ENCODE assay signal across 13 cellular contexts in the genomic region with DNA sequence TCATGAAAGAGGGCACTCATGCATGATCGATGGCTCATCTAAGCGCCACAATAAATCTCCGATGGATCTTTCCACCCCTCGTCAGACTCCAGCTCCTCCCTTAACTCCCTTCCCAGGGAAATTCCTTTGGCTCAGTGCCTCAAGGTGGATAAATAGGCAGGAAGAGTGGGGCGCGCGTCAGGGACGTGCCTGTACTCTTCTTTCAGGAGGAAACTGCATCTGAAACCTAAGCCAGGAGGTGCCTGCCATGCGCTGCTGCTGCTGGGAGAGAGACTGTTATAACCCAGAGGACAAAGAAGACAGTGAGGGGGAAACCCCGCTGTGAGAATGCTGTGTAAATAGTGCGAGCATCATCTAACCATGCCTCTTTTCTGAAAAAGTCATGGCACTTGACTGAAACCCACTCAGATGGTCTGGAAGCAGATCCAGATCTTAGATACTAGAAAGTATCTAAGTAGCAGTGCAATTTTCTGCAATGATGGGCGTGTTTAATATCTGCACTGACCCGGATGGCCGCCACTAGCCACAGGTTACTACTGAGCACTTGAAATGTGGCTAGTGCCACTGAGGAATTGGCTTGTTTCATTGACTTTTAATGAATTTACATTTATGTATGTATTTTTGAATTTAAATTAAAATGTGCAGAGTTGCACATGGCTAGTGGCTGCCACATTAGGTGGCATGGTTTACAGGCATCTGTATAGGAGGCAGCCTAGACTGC.
DNase-seq lines count a peak whose midpoint lies in the region; ATAC-seq, FAIRE-seq and TF ChIP-seq lines count a peak whose summit lies in the region.
"Had no signal": no experiment of that assay in that cellular context is flagged by ENCODE, and none has a peak within 500 bp of the region (broad histone marks: within the 10 kb centered on the region; RNA-seq: fewer than 3 reads in every experiment).

No MANE protein-coding gene starts in this region.

- no peak overlapping the region for H4K5ac ChIP-seq in H1 (ENCODE audit: insufficient read length, low read depth, low read length)

- no peak overlapping the region for H2AK5ac ChIP-seq in H1 (ENCODE audit: low read depth, low read length)

- peak overlapping the region; percentile 4; the same call in 1 of the 2 replicates for H4K8ac ChIP-seq in H1 (ENCODE audit: extremely low read depth, insufficient read depth, low read length)

- peaks cover 20% of the 10 kb centered on the region for H3K4me1 Mint-ChIP-seq in neural progenitor cell
- H3K4me1 Mint-ChIP-seq in activated CD4-positive, alpha-beta T cell treated with anti-CD3 and anti-CD28 coated beads for 36 hours: no peaks in the 10 kb centered on the region

- H3K23me2 ChIP-seq in H1 (ENCODE audit: low read depth, low read length): no peaks in the 10 kb centered on the region

- no peak overlapping the region for H2BK15ac ChIP-seq in H1 (ENCODE audit: low read length)

- H3K18ac ChIP-seq in H1 (ENCODE audit: extremely low read depth, low read length): no peak overlapping the region

- peak overlapping the region; percentile 17 for H3K4me3 ChIP-seq in HEK293 (ENCODE audit: low read depth, low read length)
- no peak overlapping the region for H3K4me3 ChIP-seq in H1 (ENCODE audit: extremely low read depth in 1 of 4, insufficient read depth in 2 of 4, low read depth in 3 of 4, low read length in 4 of 4)
- H3K4me3 ChIP-seq in neural progenitor cell: peak overlapping the region; percentile 23
- no peak overlapping the region for H3K4me3 ChIP-seq in osteoblast (ENCODE audit: insufficient read depth, low read length)

- H2BK12ac ChIP-seq in H1 (ENCODE audit: low read depth, low read length): peak overlapping the region; percentile 52; the same call in 1 of the 2 replicates

- TF ChIP-seq CTCF in HEK293 (tag by site-specific recombination; IDR thresholded peaks at IDR 0.05): no peak
- TF ChIP-seq CTCF in H1 (IDR thresholded peaks at IDR 0.05; ENCODE audit: control extremely low read depth in 1 of 3, insufficient read depth in 1 of 3, low read depth in 1 of 3, low read length in 3 of 3): no peak
- no peak for TF ChIP-seq CTCF in neural progenitor cell (IDR thresholded peaks at IDR 0.05)
- no peak for TF ChIP-seq CTCF in osteoblast (IDR thresholded peaks at IDR 0.05; ENCODE audit: extremely low read depth, low read depth, low read length)

- no peak overlapping the region for H3K4me2 ChIP-seq in H1 (ENCODE audit: insufficient read depth in 1 of 2, low read depth in 2 of 2, low read length in 2 of 2)
- peak overlapping the region; percentile 42 for H3K4me2 ChIP-seq in neural progenitor cell
- no peak overlapping the region for H3K4me2 ChIP-seq in osteoblast (ENCODE audit: insufficient read depth, low read length)

- H2BK5ac ChIP-seq in H1 (ENCODE audit: low read depth, low read length): no peak overlapping the region

- intact Hi-C loops in activated CD4-positive, alpha-beta T cell treated with anti-CD3 and anti-CD28 coated beads for 36 hours (cut with DNase I, micrococcal nuclease): no loop called here

- TF ChIP-seq POLR2A in H1 (IDR thresholded peaks at IDR 0.05; ENCODE audit: control extremely low read depth in 1 of 2, low read depth in 2 of 2, low read length in 2 of 2): no peak

- H3K4me1 ChIP-seq in HEK293 (ENCODE audit: control insufficient read depth, insufficient read depth, low read length) (peaks cover 4% of the 10 kb centered on the region), H1 (replicated peaks in 1 of 4; ENCODE audit: control insufficient read depth in 3 of 4, insufficient read depth in 4 of 4, low read length in 3 of 4) (peaks cover 0 to 5% (median 3%) of the 10 kb centered on the region in 4 experiments; a peak in 2 of 7 replicates), neural progenitor cell (peaks cover 14% of the 10 kb centered on the region), osteoblast (ENCODE audit: insufficient read depth, low read length) (peaks cover 4% of the 10 kb centered on the region)

- WGBS in H1 (ENCODE audit: extremely low coverage in 1 of 2, insufficient coverage in 1 of 2, insufficient read length in 1 of 2, insufficient replicate concordance in 2 of 2, low coverage in 1 of 2, low lambda C conversion rate in 2 of 2, missing lambda C conversion rate in 1 of 2), 2 experiments: 79% methylated on average over 14 of the region's 14 CpGs; no CpG with 5 or more reads in 1 of the 2 experiments

- H3K27me3 Mint-ChIP-seq in neural progenitor cell (ENCODE audit: insufficient read depth, low read depth): peaks cover 5% of the 10 kb centered on the region
- no peaks in the 10 kb centered on the region for H3K27me3 Mint-ChIP-seq in activated CD4-positive, alpha-beta T cell treated with anti-CD3 and anti-CD28 coated beads for 36 hours

- H4K20me1 ChIP-seq in H1 (replicated peaks in 1 of 2; ENCODE audit: control insufficient read depth in 1 of 2, insufficient read depth in 2 of 2, low read length in 2 of 2): no peaks in the 10 kb centered on the region
- no peaks in the 10 kb centered on the region for H4K20me1 ChIP-seq in neural progenitor cell (ENCODE audit: low read depth)
- no peaks in the 10 kb centered on the region for H4K20me1 ChIP-seq in osteoblast (ENCODE audit: insufficient read depth, low read length)

- no peak overlapping the region for H3K27ac ChIP-seq in HEK293 (ENCODE audit: extremely low read depth, low read depth, low read length)
- H3K27ac ChIP-seq in H1 (ENCODE audit: low read depth, low read length): no peak overlapping the region
- H3K27ac ChIP-seq in neural progenitor cell: peak overlapping the region; percentile 2
- H3K27ac ChIP-seq in osteoblast (ENCODE audit: low read depth, low read length): no peak overlapping the region

- H2BK20ac ChIP-seq in H1 (ENCODE audit: low read length): peak overlapping the region; percentile 13; the same call in 1 of the 2 replicates

- H2AFZ ChIP-seq in H1 (ENCODE audit: low read length) (peak overlapping the region; percentile 28; the same call in 1 of the 2 replicates), neural progenitor cell (replicated peaks) (peak overlapping the region; percentile 61), osteoblast (ENCODE audit: low read length) (no peak overlapping the region)

- ATAC-seq in GM18511 (IDR thresholded peaks at IDR 0.05; ENCODE audit: unreplicated experiment): no peak
- ATAC-seq in activated CD4-positive, alpha-beta T cell treated with anti-CD3 and anti-CD28 coated beads for 36 hours: no peak
- ATAC-seq: HepG2 had no signal

- no peak overlapping the region for H3K14ac ChIP-seq in H1 (ENCODE audit: insufficient read length)

- no peak overlapping the region for H4K91ac ChIP-seq in H1 (replicated peaks; ENCODE audit: insufficient read length, low read length)

- no peak overlapping the region for H3K23ac ChIP-seq in H1 (ENCODE audit: insufficient read length)

- H3K79me1 ChIP-seq in H1 (ENCODE audit: low read depth, low read length): no peaks in the 10 kb centered on the region

- no peaks in the 10 kb centered on the region for H3K27me3 ChIP-seq in H1 (replicated peaks in 1 of 4; ENCODE audit: control insufficient read depth in 3 of 4, extremely low read depth in 1 of 4, insufficient read depth in 3 of 4, low read length in 3 of 4)
- H3K27me3 ChIP-seq in neural progenitor cell: no peaks in the 10 kb centered on the region
- no peaks in the 10 kb centered on the region for H3K27me3 ChIP-seq in osteoblast (ENCODE audit: insufficient read depth, low read length)

- no peaks in the 10 kb centered on the region for H3K36me3 Mint-ChIP-seq in neural progenitor cell
- H3K36me3 Mint-ChIP-seq in activated CD4-positive, alpha-beta T cell treated with anti-CD3 and anti-CD28 coated beads for 36 hours (ENCODE audit: low read depth): no peaks in the 10 kb centered on the region
- H3K36me3 Mint-ChIP-seq: CD14-positive monocyte had no signal

- H3K56ac ChIP-seq in H1 (replicated peaks; ENCODE audit: insufficient read length, low read depth, low read length): no peak overlapping the region

- no peak for FAIRE-seq in H1 (lab: Jason Lieb, UNC)
- FAIRE-seq: HepG2 had no signal

- TF ChIP-seq RAD21 in H1 (IDR thresholded peaks at IDR 0.05 in 1 of 2, conservative IDR thresholded peaks at IDR 0.05 in 1 of 2; ENCODE audit: low read depth in 2 of 2, low read length in 2 of 2): no peak

- CTCF ChIA-PET in HEK293 (lab: Yijun Ruan, JAX): interaction anchor here (1.7 kb wide), 1 partner anchor 35 kb away, joined by 7 read pairs; no protein-coding TSS in a partner anchor
- CTCF ChIA-PET in H1 (lab: Charles Lee; ENCODE audit: partially characterized antibody): interaction anchor here (1.0 to 2.5 kb wide), 4 partner anchors 35 to 94 kb away, joined by 3 to 9 read pairs (median 4); no protein-coding TSS in a partner anchor
- CTCF ChIA-PET in activated CD4-positive, alpha-beta T cell treated with anti-CD3 and anti-CD28 coated beads for 36 hours (lab: Charles Lee): interaction anchor here (0.6 kb wide), 1 partner anchor 251 kb away, joined by 3 read pairs; no protein-coding TSS in a partner anchor

- H3K9me3 Mint-ChIP-seq in neural progenitor cell: peaks cover 3% of the 10 kb centered on the region
- no peaks in the 10 kb centered on the region for H3K9me3 Mint-ChIP-seq in activated CD4-positive, alpha-beta T cell treated with anti-CD3 and anti-CD28 coated beads for 36 hours (ENCODE audit: low read depth)
- H3K9me3 Mint-ChIP-seq: CD14-positive monocyte had no signal

- H3K9me3 ChIP-seq in HEK293 (ENCODE audit: control insufficient read depth, insufficient read depth, low read depth, low read length) (no peaks in the 10 kb centered on the region), H1 (ENCODE audit: insufficient read depth in 2 of 2, low read depth in 1 of 2, low read length in 1 of 2) (no peaks in the 10 kb centered on the region), neural progenitor cell (ENCODE audit: low read depth) (no peaks in the 10 kb centered on the region), osteoblast (ENCODE audit: low read depth, low read length) (no peaks in the 10 kb centered on the region)

- peak overlapping the region; percentile 99 for H3K27ac Mint-ChIP-seq in neural progenitor cell
- no peak overlapping the region for H3K27ac Mint-ChIP-seq in activated CD4-positive, alpha-beta T cell treated with anti-CD3 and anti-CD28 coated beads for 36 hours

- H3K79me2 ChIP-seq in H1 (ENCODE audit: control insufficient read depth in 1 of 2, insufficient read depth in 2 of 2, low read length in 2 of 2): no peaks in the 10 kb centered on the region
- no peaks in the 10 kb centered on the region for H3K79me2 ChIP-seq in neural progenitor cell (ENCODE audit: low read depth)
- H3K79me2 ChIP-seq in osteoblast (ENCODE audit: insufficient read depth, low read length): no peaks in the 10 kb centered on the region

- peaks cover 6% of the 10 kb centered on the region for H3F3A ChIP-seq in neural progenitor cell (ENCODE audit: low read depth)

- H3K9ac ChIP-seq in H1 (replicated peaks in 1 of 4; ENCODE audit: extremely low read depth in 1 of 4, low read depth in 3 of 4, low read length in 3 of 4): no peak overlapping the region
- no peak overlapping the region for H3K9ac ChIP-seq in neural progenitor cell

- POLR2A ChIA-PET in HEK293 (lab: Yijun Ruan, JAX): interaction anchor here (0.8 kb wide), 1 partner anchor 17 kb away, joined by 3 read pairs; no protein-coding TSS in a partner anchor
- POLR2A ChIA-PET in H1 (lab: Charles Lee; ENCODE audit: partially characterized antibody): no interaction called here
- POLR2A ChIA-PET in activated CD4-positive, alpha-beta T cell treated with anti-CD3 and anti-CD28 coated beads for 36 hours (lab: Charles Lee): no interaction called here

- H2BK120ac ChIP-seq in H1 (replicated peaks; ENCODE audit: low read depth, low read length): no peak overlapping the region

- no peak overlapping the region for H3K4ac ChIP-seq in H1 (replicated peaks; ENCODE audit: insufficient read length, low read depth, low read length)

- DNase-seq in NCI-H446 treated with DMSO at 0.1 percent for 48 hours (lab: John Stamatoyannopoulos, UW): peak; percentile 35
- DNase-seq in H1 (ENCODE audit: low read depth in 1 of 2, low spot score in 2 of 2): no peak
- peak; percentile 69 for DNase-seq in neural progenitor cell (ENCODE audit: low spot score)
- DNase-seq in dermis blood vessel endothelial cell: no peak
- no peak for DNase-seq in osteoblast (ENCODE audit: insufficient read length, low spot score, missing footprints)
- no peak for DNase-seq in activated CD4-positive, alpha-beta T cell treated with anti-CD3 and anti-CD28 coated beads for 36 hours
- DNase-seq: aorta, NCI-H1048, nucleus accumbens had no signal

- no peak for TF ChIP-seq EP300 in H1 (IDR thresholded peaks at IDR 0.05; ENCODE audit: borderline replicate concordance in 1 of 2, low read depth in 2 of 2, low read length in 2 of 2)

- H3K4me3 Mint-ChIP-seq in neural progenitor cell: peak overlapping the region; percentile 56
- no peak overlapping the region for H3K4me3 Mint-ChIP-seq in activated CD4-positive, alpha-beta T cell treated with anti-CD3 and anti-CD28 coated beads for 36 hours
- H3K4me3 Mint-ChIP-seq: CD14-positive monocyte had no signal

- H3K36me3 ChIP-seq in HEK293 (ENCODE audit: control insufficient read depth in 2 of 2, insufficient read depth in 1 of 2, low read length in 2 of 2) (no peaks in the 10 kb centered on the region; a peak in 1 of 3 replicates), H1 (ENCODE audit: control insufficient read depth in 2 of 4, insufficient read depth in 4 of 4, low read length in 3 of 4) (no peaks in the 10 kb centered on the region), neural progenitor cell (no peaks in the 10 kb centered on the region), osteoblast (ENCODE audit: insufficient read depth, low read length) (no peaks in the 10 kb centered on the region)

Comparison
In these comparisons a context has a peak if more than half of its experiments do, and no peak if none do; other contexts are left out.
1. H3K4me3 ChIP-seq: peak in HEK293 (single experiment) and neural progenitor cell (single experiment); none in H1 (0 of 4) and osteoblast (single experiment).
2. DNase-seq: peak in NCI-H446 treated with DMSO at 0.1 percent for 48 hours (single experiment) and neural progenitor cell (single experiment); none in H1 (0 of 2), dermis blood vessel endothelial cell (single experiment), osteoblast (single experiment) and activated CD4-positive, alpha-beta T cell treated with anti-CD3 and anti-CD28 coated beads for 36 hours (single experiment).